In genomic region chr2:133674433-133675331, GRCh38 we compare ENCODE assay signal across 8 cellular contexts.
A peak's percentile ranks its signal among the peaks of the same experiment; 100 is the strongest.
DNase-seq lines count a peak whose midpoint lies in the region; ATAC-seq and TF ChIP-seq lines count a peak whose summit lies in the region.

No MANE protein-coding gene starts in this region.

- peak overlapping the region in 1 of 2 donors; percentile 36 for H3K27ac ChIP-seq in aorta (ENCODE audit: low read depth in 1 of 2, low read length in 2 of 2)
- H3K27ac ChIP-seq in CD8-positive, alpha-beta T cell (ENCODE audit: low read depth, low read length) = no peak overlapping the region

- CTCF ChIA-PET in CD8-positive, alpha-beta T cell (lab: Charles Lee) = no interaction called here

- H3K4me3 Mint-ChIP-seq in CD8-positive, alpha-beta T cell = no peak overlapping the region

- H3K9me3 ChIP-seq in aorta (ENCODE audit: control insufficient read depth, low read length) = no peaks in the 10 kb centered on the region
- H3K9me3 ChIP-seq in CD8-positive, alpha-beta T cell (ENCODE audit: low read length) = no peaks in the 10 kb centered on the region

- no peaks in the 10 kb centered on the region for H3K27me3 ChIP-seq in aorta (ENCODE audit: control insufficient read depth in 1 of 2, insufficient read depth in 2 of 2, low read length in 1 of 2)
- H3K27me3 ChIP-seq in CD8-positive, alpha-beta T cell (ENCODE audit: insufficient read depth, low read length) = no peaks in the 10 kb centered on the region

- ATAC-seq in aorta (ENCODE audit: low FRiP score) = peak; percentile 24
- no peak for ATAC-seq in GM21529 (IDR thresholded peaks at IDR 0.05; ENCODE audit: unreplicated experiment)
- ATAC-seq in CD8-positive, alpha-beta T cell = no peak

- peak overlapping the region; percentile 18 for H3K4me3 ChIP-seq in epithelial cell of esophagus (ENCODE audit: low read length)
- peak overlapping the region; percentile 45 to 69 for H3K4me3 ChIP-seq in aorta (ENCODE audit: low read length in 2 of 2)
- no peak overlapping the region for H3K4me3 ChIP-seq in CD8-positive, alpha-beta T cell (ENCODE audit: low read depth, low read length)

- H3K27ac Mint-ChIP-seq in CD8-positive, alpha-beta T cell = no peak overlapping the region

- no peaks in the 10 kb centered on the region for H3K4me1 Mint-ChIP-seq in CD8-positive, alpha-beta T cell (ENCODE audit: low read depth)

- WGBS in aorta, 2 donors = 0 to 1% methylated on average over 21 of the region's 21 CpGs

- no peaks in the 10 kb centered on the region for H3K36me3 Mint-ChIP-seq in CD8-positive, alpha-beta T cell

- H3K27me3 Mint-ChIP-seq in CD8-positive, alpha-beta T cell (ENCODE audit: low read depth) = peaks cover 3% of the 10 kb centered on the region

- H3K4me1 ChIP-seq in aorta (ENCODE audit: control insufficient read depth in 1 of 2, insufficient read depth in 2 of 2, low read length in 2 of 2) = peaks cover 7 to 19% of the 10 kb centered on the region in 2 donors
- H3K4me1 ChIP-seq in CD8-positive, alpha-beta T cell (ENCODE audit: insufficient read depth, low read length) = no peaks in the 10 kb centered on the region

- peak; percentile 70 for DNase-seq in DMS79 treated with DMSO at 0.1 percent for 48 hours (lab: John Stamatoyannopoulos, UW)
- DNase-seq in NCI-H460 (ENCODE audit: extremely low read depth, low read depth) = peak; percentile 60
- DNase-seq in epithelial cell of esophagus (ENCODE audit: low read depth) = peak; percentile 58
- DNase-seq in midbrain (lab: John Stamatoyannopoulos, UW) = peak; percentile 82
- peak in 1 of 2 donors; percentile 50 for DNase-seq in aorta
- no peak for DNase-seq in Kasumi-1 (lab: John Stamatoyannopoulos, UW)
- DNase-seq in CD8-positive, alpha-beta T cell = no peak

- no peaks in the 10 kb centered on the region for H3K36me3 ChIP-seq in aorta (ENCODE audit: control insufficient read depth in 1 of 2, insufficient read depth in 2 of 2, low read length in 1 of 2)
- H3K36me3 ChIP-seq in CD8-positive, alpha-beta T cell (ENCODE audit: insufficient read depth, low read length) = no peaks in the 10 kb centered on the region

- POLR2A ChIA-PET in CD8-positive, alpha-beta T cell (lab: Charles Lee) = no interaction called here

- intact Hi-C loops in aorta (cut with DNase I) = loop anchor here in 1 of 2 donors (5.0 kb wide), 2 partner anchors 78 to 98 kb away; no protein-coding TSS in a partner anchor
- intact Hi-C loops in CD8-positive, alpha-beta T cell (cut with DNase I, micrococcal nuclease) = no loop called here

- no peaks in the 10 kb centered on the region for H3K9me3 Mint-ChIP-seq in CD8-positive, alpha-beta T cell

- no peak for TF ChIP-seq CTCF in epithelial cell of esophagus (IDR thresholded peaks at IDR 0.05; ENCODE audit: insufficient read depth, low read depth, low read length, missing control alignments)
- no peak for TF ChIP-seq CTCF in CD8-positive, alpha-beta T cell (IDR thresholded peaks at IDR 0.05)

Comparison
In these comparisons a context has a peak if more than half of its experiments do, and no peak if none do; other contexts are left out.
1. DNase-seq: peak in DMS79 treated with DMSO at 0.1 percent for 48 hours (single experiment), NCI-H460 (single experiment), epithelial cell of esophagus (single experiment) and midbrain (single experiment); none in Kasumi-1 (0 of 2) and CD8-positive, alpha-beta T cell (0 of 7).